In genomic region chr6:32212076-32212760, GRCh38 we compare ENCODE assay signal across 21 cellular contexts. TPM values are rescaled to one million over a fixed set of nuclear protein-coding genes. Genes with fewer than 3 reads are reported as not detected.
DNase-seq lines count a peak whose midpoint lies in the region; FAIRE-seq and TF ChIP-seq lines count a peak whose summit lies in the region.
"Had no signal": no experiment of that assay in that cellular context is flagged by ENCODE, and none has a peak within 500 bp of the region (broad histone marks: within the 10 kb centered on the region; RNA-seq: fewer than 3 reads in every experiment).

No MANE protein-coding gene starts in this region.

- no peak for TF ChIP-seq RAD21 in Ishikawa (IDR thresholded peaks at IDR 0.05; ENCODE audit: low read depth)
- no peak for TF ChIP-seq RAD21 in H1 (IDR thresholded peaks at IDR 0.05 in 1 of 2, conservative IDR thresholded peaks at IDR 0.05 in 1 of 2; ENCODE audit: low read depth in 2 of 2, low read length in 2 of 2)

- H3K18ac ChIP-seq in H1 (ENCODE audit: extremely low read depth, low read length) = no peak overlapping the region

- no peaks in the 10 kb centered on the region for H3K36me3 ChIP-seq in H1 (ENCODE audit: control insufficient read depth in 2 of 4, insufficient read depth in 4 of 4, low read length in 3 of 4)
- H3K36me3 ChIP-seq in suprapubic skin = no peaks in the 10 kb centered on the region
- H3K36me3 ChIP-seq: BLaER1 treated with 17β-estradiol and CSF1 and Interleukin-3, amounts not matched to agents 10 nM and 100 nM; HAP-1; prostate gland had no signal

- H3K56ac ChIP-seq in H1 (replicated peaks; ENCODE audit: insufficient read length, low read depth, low read length) = no peak overlapping the region

- no peak overlapping the region for H2BK15ac ChIP-seq in H1 (ENCODE audit: low read length)

- TF ChIP-seq POLR2A in H1 (IDR thresholded peaks at IDR 0.05; ENCODE audit: control extremely low read depth in 1 of 2, low read depth in 2 of 2, low read length in 2 of 2) = no peak
- TF ChIP-seq POLR2A in suprapubic skin (IDR thresholded peaks at IDR 0.05) = no peak

- H3K9me3 ChIP-seq in H1 (ENCODE audit: insufficient read depth in 2 of 2, low read depth in 1 of 2, low read length in 1 of 2) (no peaks in the 10 kb centered on the region), suprapubic skin (no peaks in the 10 kb centered on the region)
- H3K9me3 ChIP-seq: BLaER1 treated with 17β-estradiol and CSF1 and Interleukin-3, amounts not matched to agents 10 nM and 100 nM; HAP-1; prostate gland had no signal

- H2BK5ac ChIP-seq in H1 (ENCODE audit: low read depth, low read length) = no peak overlapping the region

- H4K20me1 ChIP-seq in H1 (replicated peaks in 1 of 2; ENCODE audit: control insufficient read depth in 1 of 2, insufficient read depth in 2 of 2, low read length in 2 of 2) = no peaks in the 10 kb centered on the region
- H4K20me1 ChIP-seq: BLaER1 treated with 17β-estradiol and CSF1 and Interleukin-3, amounts not matched to agents 10 nM and 100 nM had no signal

- no peak overlapping the region for H3K23ac ChIP-seq in H1 (ENCODE audit: insufficient read length)

- H3K4me3 ChIP-seq in H1 (ENCODE audit: extremely low read depth in 1 of 4, insufficient read depth in 2 of 4, low read depth in 3 of 4, low read length in 4 of 4) (no peak overlapping the region), suprapubic skin (no peak overlapping the region)
- H3K4me3 ChIP-seq: BLaER1 treated with 17β-estradiol and CSF1 and Interleukin-3, amounts not matched to agents 10 nM and 100 nM; HAP-1; prostate gland; skin epidermis had no signal

- no peak for TF ChIP-seq EP300 in Ishikawa (IDR thresholded peaks at IDR 0.05; ENCODE audit: borderline replicate concordance)
- TF ChIP-seq EP300 in H1 (IDR thresholded peaks at IDR 0.05; ENCODE audit: borderline replicate concordance in 1 of 2, low read depth in 2 of 2, low read length in 2 of 2) = no peak
- TF ChIP-seq EP300 in suprapubic skin (IDR thresholded peaks at IDR 0.05) = no peak

- H2BK120ac ChIP-seq in H1 (replicated peaks; ENCODE audit: low read depth, low read length) = no peak overlapping the region

- H2BK20ac ChIP-seq in H1 (ENCODE audit: low read length) = no peak overlapping the region

- CTCF ChIA-PET in H1 (lab: Charles Lee; ENCODE audit: partially characterized antibody) = no interaction called here

- no peak overlapping the region; a peak in 1 of 7 replicates for H3K9ac ChIP-seq in H1 (replicated peaks in 1 of 4; ENCODE audit: extremely low read depth in 1 of 4, low read depth in 3 of 4, low read length in 3 of 4)
- H3K9ac ChIP-seq: BLaER1 treated with 17β-estradiol and CSF1 and Interleukin-3, amounts not matched to agents 10 nM and 100 nM had no signal

- H2AK5ac ChIP-seq in H1 (ENCODE audit: low read depth, low read length) = no peak overlapping the region

- no peak overlapping the region for H4K91ac ChIP-seq in H1 (replicated peaks; ENCODE audit: insufficient read length, low read length)

- H3K27ac ChIP-seq in H1 (ENCODE audit: low read depth, low read length) (no peak overlapping the region), suprapubic skin (peak overlapping the region; percentile 24)
- H3K27ac ChIP-seq: BLaER1 treated with 17β-estradiol and CSF1 and Interleukin-3, amounts not matched to agents 10 nM and 100 nM; epithelial cell of prostate; prostate gland had no signal

- no peaks in the 10 kb centered on the region for H3K4me1 ChIP-seq in H1 (replicated peaks in 1 of 4; ENCODE audit: control insufficient read depth in 3 of 4, insufficient read depth in 4 of 4, low read length in 3 of 4)
- peaks cover 3% of the 10 kb centered on the region for H3K4me1 ChIP-seq in suprapubic skin
- H3K4me1 ChIP-seq: HAP-1, prostate gland had no signal

- no peaks in the 10 kb centered on the region for H3K79me2 ChIP-seq in H1 (ENCODE audit: control insufficient read depth in 1 of 2, insufficient read depth in 2 of 2, low read length in 2 of 2)

- 0 out of 2 replicates have a peak overlapping the region, but pooled peaks have one; percentile 63 for H4K8ac ChIP-seq in H1 (ENCODE audit: extremely low read depth, insufficient read depth, low read length)

- H3K27me3 ChIP-seq in H1 (replicated peaks in 1 of 4; ENCODE audit: control insufficient read depth in 3 of 4, extremely low read depth in 1 of 4, insufficient read depth in 3 of 4, low read length in 3 of 4) (no peaks in the 10 kb centered on the region), suprapubic skin (no peaks in the 10 kb centered on the region)
- H3K27me3 ChIP-seq: BLaER1 treated with 17β-estradiol and CSF1 and Interleukin-3, amounts not matched to agents 10 nM and 100 nM had no signal

- TF ChIP-seq CTCF in H1 (IDR thresholded peaks at IDR 0.05; ENCODE audit: control extremely low read depth in 1 of 3, insufficient read depth in 1 of 3, low read depth in 1 of 3, low read length in 3 of 3) (no peak), suprapubic skin (IDR thresholded peaks at IDR 0.05) (no peak)

- WGBS in H1 (ENCODE audit: extremely low coverage in 1 of 2, insufficient coverage in 1 of 2, insufficient read length in 1 of 2, insufficient replicate concordance in 2 of 2, low coverage in 1 of 2, low lambda C conversion rate in 2 of 2, missing lambda C conversion rate in 1 of 2), 2 experiments = 91% methylated on average over 12 of the region's 12 CpGs; no CpG with 5 or more reads in 1 of the 2 experiments
- 81% methylated on average over 12 of the region's 12 CpGs for WGBS in suprapubic skin

- no peaks in the 10 kb centered on the region; the same call in 1 of the 2 replicates for H3K79me1 ChIP-seq in H1 (ENCODE audit: low read depth, low read length)

- POLR2A ChIA-PET in H1 (lab: Charles Lee; ENCODE audit: partially characterized antibody) = interaction anchor here (1.2 kb wide), 1 partner anchor 9 kb away, joined by 3 read pairs; no protein-coding TSS in a partner anchor

- DNase-seq in H1 (ENCODE audit: low read depth in 1 of 2, low spot score in 2 of 2) (no peak), suprapubic skin (ENCODE audit: low spot score in 2 of 2) (no peak), NCI-H748 (lab: John Stamatoyannopoulos, UW; ENCODE audit: unreplicated experiment) (no peak), inferior parietal cortex (ENCODE audit: extremely low spot score) (no peak)
- DNase-seq: activated CD4-positive, alpha-beta memory T cell treated with anti-CD3 and anti-CD28 coated beads, Interleukin-2, amount 10 ng/mL, durations not matched to agents 7 days and 5 days; activated CD4-positive, CD25-positive, alpha-beta regulatory T cell treated with anti-CD3 and anti-CD28 coated beads, Interleukin-2, amount 50 U/mL, for 72 hours; activated effector memory CD4-positive, alpha-beta T cell treated with Interleukin-2 at 50 U/mL for 16 hours; Calu3; NCI-H1048; NCI-H1694 treated with DMSO at 0.1 percent for 48 hours; NCI-H526; SIG-M5; stimulated activated CD4-positive, alpha-beta T cell treated with anti-CD3 and anti-CD28 coated beads, Interleukin-1b, Interleukin-23, amount 100 ng/mL, for 48 hours had no signal

- H2BK12ac ChIP-seq in H1 (ENCODE audit: low read depth, low read length) = no peak overlapping the region

- FAIRE-seq in H1 (lab: Jason Lieb, UNC) = no peak
- FAIRE-seq: GM12891, TTC549 had no signal

- H2AFZ ChIP-seq in H1 (ENCODE audit: low read length) = no peak overlapping the region

- no peak overlapping the region for H3K4me2 ChIP-seq in H1 (ENCODE audit: insufficient read depth in 1 of 2, low read depth in 2 of 2, low read length in 2 of 2)
- H3K4me2 ChIP-seq: BLaER1 treated with 17β-estradiol and CSF1 and Interleukin-3, amounts not matched to agents 10 nM and 100 nM had no signal

- no peak overlapping the region for H3K14ac ChIP-seq in H1 (ENCODE audit: insufficient read length)

- H3K23me2 ChIP-seq in H1 (ENCODE audit: low read depth, low read length) = no peaks in the 10 kb centered on the region; the same call in 1 of the 2 replicates

- no peak overlapping the region for H4K5ac ChIP-seq in H1 (ENCODE audit: insufficient read length, low read depth, low read length)

- no peak overlapping the region for H3K4ac ChIP-seq in H1 (replicated peaks; ENCODE audit: insufficient read length, low read depth, low read length)

RNA-seq across cellular contexts. Expression of gene NOTCH4, which starts 11.6 kb away (rescaled TPM):
- 2.8 and 3.3 TPM in 2 replicates for total RNA-seq in H1 (2021; fragmentation: NEBNext Ultra II Directional; extraction: Animal tissue kit (Norgen Biotek cat#: 25700))
- polyA plus RNA-seq in H1 (2011; rRNA removed) = 1.9 TPM in 2 replicates
- polyA plus RNA-seq in H1 (2011; cell fraction: cytosol; rRNA removed) = 2.6 TPM
- 2.8 TPM for polyA plus RNA-seq in H1 (2011; cell fraction: nucleus; rRNA removed)
- 1.9 to 2.4 TPM (median 2.1 TPM) in 4 replicates for polyA plus RNA-seq in H1 (2012, experiment 1 of 2)
- 2.3 TPM for polyA plus RNA-seq in H1 (2012, experiment 2 of 2)
- polyA plus RNA-seq in H1 (2013, experiment 1 of 2) = 2.2 TPM
- polyA plus RNA-seq in H1 (2013, experiment 2 of 2) = 1.7 TPM
- 1.1 and 1.7 TPM in 2 replicates for polyA minus RNA-seq in H1 (2011; rRNA and poly(A)+ RNA removed)
- 2.1 TPM for polyA minus RNA-seq in H1 (2011; cell fraction: cytosol; rRNA and poly(A)+ RNA removed)
- polyA minus RNA-seq in H1 (2011; cell fraction: nucleus; rRNA and poly(A)+ RNA removed) = 5.0 TPM
- total RNA-seq in suprapubic skin = 10 to 100 TPM in 2 of 4 donors, 1 to 10 TPM in 2; 5.3 to 22.0 (median 10.2) TPM

RNA-seq across cellular contexts. Expression of gene GPSM3, which starts 19.8 kb away (rescaled TPM):
- total RNA-seq in H1 (2021; fragmentation: NEBNext Ultra II Directional; extraction: Animal tissue kit (Norgen Biotek cat#: 25700)) = 6.0 and 6.6 TPM in 2 replicates
- polyA plus RNA-seq in H1 (2011; rRNA removed) = 9.8 and 10.6 TPM in 2 replicates
- 6.9 TPM for polyA plus RNA-seq in H1 (2011; cell fraction: cytosol; rRNA removed)
- polyA plus RNA-seq in H1 (2011; cell fraction: nucleus; rRNA removed) = 10.3 TPM
- 6.3 to 10.7 TPM (median 8.7 TPM) in 4 replicates for polyA plus RNA-seq in H1 (2012, experiment 1 of 2)
- 10.1 TPM for polyA plus RNA-seq in H1 (2012, experiment 2 of 2)
- polyA plus RNA-seq in H1 (2013, experiment 1 of 2) = 6.8 TPM
- 5.9 TPM for polyA plus RNA-seq in H1 (2013, experiment 2 of 2)
- 2.2 and 2.8 TPM in 2 replicates for polyA minus RNA-seq in H1 (2011; rRNA and poly(A)+ RNA removed)
- polyA minus RNA-seq in H1 (2011; cell fraction: cytosol; rRNA and poly(A)+ RNA removed) = 3.4 TPM
- polyA minus RNA-seq in H1 (2011; cell fraction: nucleus; rRNA and poly(A)+ RNA removed) = 2.4 TPM
- total RNA-seq in suprapubic skin = 1 to 10 TPM; 4.8 to 5.5 (median 5.1) TPM

RNA-seq across cellular contexts. Expression of gene PBX2, which starts 22.2 kb away (rescaled TPM):
- total RNA-seq in H1 (2021; fragmentation: NEBNext Ultra II Directional; extraction: Animal tissue kit (Norgen Biotek cat#: 25700)) = 130 and 133 TPM in 2 replicates
- polyA plus RNA-seq in H1 (2011; rRNA removed) = 102 and 109 TPM in 2 replicates
- 124 TPM for polyA plus RNA-seq in H1 (2011; cell fraction: cytosol; rRNA removed)
- polyA plus RNA-seq in H1 (2011; cell fraction: nucleus; rRNA removed) = 287 TPM
- polyA plus RNA-seq in H1 (2012, experiment 1 of 2) = 114 to 152 TPM (median 137 TPM) in 4 replicates
- polyA plus RNA-seq in H1 (2012, experiment 2 of 2) = 73.3 TPM
- polyA plus RNA-seq in H1 (2013, experiment 1 of 2) = 77.2 TPM
- polyA plus RNA-seq in H1 (2013, experiment 2 of 2) = 72.5 TPM
- 105 and 121 TPM in 2 replicates for polyA minus RNA-seq in H1 (2011; rRNA and poly(A)+ RNA removed)
- 63.4 TPM for polyA minus RNA-seq in H1 (2011; cell fraction: cytosol; rRNA and poly(A)+ RNA removed)
- 68.9 TPM for polyA minus RNA-seq in H1 (2011; cell fraction: nucleus; rRNA and poly(A)+ RNA removed)
- 10 to 100 TPM; 51.0 to 84.7 (median 63.8) TPM for total RNA-seq in suprapubic skin

RNA-seq across cellular contexts. Expression of gene AGER, which starts 28.2 kb away (rescaled TPM):
- total RNA-seq in H1 (2021; fragmentation: NEBNext Ultra II Directional; extraction: Animal tissue kit (Norgen Biotek cat#: 25700)) = 9.6 and 10.9 TPM in 2 replicates
- 3.8 and 5.5 TPM in 2 replicates for polyA plus RNA-seq in H1 (2011; rRNA removed)
- polyA plus RNA-seq in H1 (2011; cell fraction: cytosol; rRNA removed) = 7.7 TPM
- 72.9 TPM for polyA plus RNA-seq in H1 (2011; cell fraction: nucleus; rRNA removed)
- polyA plus RNA-seq in H1 (2012, experiment 1 of 2) = 13.2 to 17.1 TPM (median 14.7 TPM) in 4 replicates
- polyA plus RNA-seq in H1 (2012, experiment 2 of 2) = 7.8 TPM
- 9.7 TPM for polyA plus RNA-seq in H1 (2013, experiment 1 of 2)
- 8.4 TPM for polyA plus RNA-seq in H1 (2013, experiment 2 of 2)
- polyA minus RNA-seq in H1 (2011; rRNA and poly(A)+ RNA removed) = 1.5 and 2.4 TPM in 2 replicates
- polyA minus RNA-seq in H1 (2011; cell fraction: cytosol; rRNA and poly(A)+ RNA removed) = 2.1 TPM
- 6.9 TPM for polyA minus RNA-seq in H1 (2011; cell fraction: nucleus; rRNA and poly(A)+ RNA removed)
- total RNA-seq in suprapubic skin = 1 to 10 TPM in 3 of 4 donors, not detected in 1; 1.5 to 9.9 (median 4.8) TPM

RNA-seq across cellular contexts. Expression of gene RNF5, which starts 34.0 kb away (rescaled TPM):
- total RNA-seq in H1 (2021; fragmentation: NEBNext Ultra II Directional; extraction: Animal tissue kit (Norgen Biotek cat#: 25700)) = 90.0 and 90.3 TPM in 2 replicates
- polyA plus RNA-seq in H1 (2011; rRNA removed) = 145 and 158 TPM in 2 replicates
- 172 TPM for polyA plus RNA-seq in H1 (2011; cell fraction: cytosol; rRNA removed)
- polyA plus RNA-seq in H1 (2011; cell fraction: nucleus; rRNA removed) = 63.3 TPM
- polyA plus RNA-seq in H1 (2012, experiment 1 of 2) = 94.2 to 175 TPM (median 145 TPM) in 4 replicates
- polyA plus RNA-seq in H1 (2012, experiment 2 of 2) = 192 TPM
- polyA plus RNA-seq in H1 (2013, experiment 1 of 2) = 89.0 TPM
- polyA plus RNA-seq in H1 (2013, experiment 2 of 2) = 93.6 TPM
- 34.5 and 36.0 TPM in 2 replicates for polyA minus RNA-seq in H1 (2011; rRNA and poly(A)+ RNA removed)
- polyA minus RNA-seq in H1 (2011; cell fraction: cytosol; rRNA and poly(A)+ RNA removed) = 30.4 TPM
- 18.5 TPM for polyA minus RNA-seq in H1 (2011; cell fraction: nucleus; rRNA and poly(A)+ RNA removed)
- 10 to 100 TPM; 55.7 to 73.0 (median 63.4) TPM for total RNA-seq in suprapubic skin
